In the genomic region with DNA sequence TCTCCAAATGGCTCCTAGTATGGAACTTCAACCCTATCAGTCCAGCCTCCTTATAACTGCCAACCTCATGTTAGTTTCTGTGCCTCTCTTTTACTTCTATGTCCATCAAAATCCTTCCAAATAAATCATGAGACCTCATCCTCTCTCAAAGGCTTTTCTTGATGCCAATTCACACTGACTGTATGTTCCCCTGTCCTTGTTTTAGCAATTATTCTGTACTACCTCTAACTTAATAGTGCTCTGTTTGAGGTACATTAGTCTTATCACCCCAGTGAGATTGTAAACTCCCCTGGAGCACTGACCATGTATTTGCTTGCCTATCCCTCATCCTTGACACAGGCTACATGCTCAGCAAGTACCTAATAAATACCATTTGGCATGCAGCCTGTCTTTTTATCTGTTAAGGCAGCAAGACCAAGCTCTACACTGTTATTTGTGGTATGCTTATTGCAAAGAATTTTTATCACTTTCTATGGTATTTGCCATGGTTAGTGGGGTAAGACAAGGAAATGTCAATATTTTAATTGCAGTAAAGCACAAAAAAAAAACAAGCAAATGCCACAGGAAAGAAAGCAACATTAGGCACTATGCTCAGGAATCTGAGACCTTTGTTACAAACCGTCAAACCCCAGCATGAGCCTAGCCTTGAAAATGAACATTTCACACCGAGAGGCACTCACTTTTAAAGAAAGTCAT, we compare ENCODE assay signal across 26 cellular contexts.
"Had no signal": no experiment of that assay in that cellular context is flagged by ENCODE, and none has a peak within 500 bp of the region (broad histone marks: within the 10 kb centered on the region; RNA-seq: fewer than 3 reads in every experiment).

No MANE protein-coding gene starts in this region.

- H3K4me3 ChIP-seq: left lung, right lobe of liver, stomach, suprapubic skin, tibial nerve had no signal

- H3K9me3 Mint-ChIP-seq: activated B cell treated with CpG ODN at 0.5 μM for 24 hours; activated naive CD4-positive, alpha-beta T cell treated with anti-CD3 and anti-CD28 coated beads for 36 hours; activated naive CD8-positive, alpha-beta T cell treated with anti-CD3 and anti-CD28 coated beads, Interleukin-2, amount 10 ng/mL, durations not matched to agents 7 days and 5 days had no signal

- H3K27me3 Mint-ChIP-seq: activated B cell treated with CpG ODN at 0.5 μM for 24 hours; activated CD4-positive, alpha-beta T cell treated with anti-CD3 and anti-CD28 coated beads for 36 hours; activated naive CD8-positive, alpha-beta T cell treated with anti-CD3 and anti-CD28 coated beads, Interleukin-2, amount 10 ng/mL, durations not matched to agents 7 days and 5 days; brain had no signal

- H3K4me1 ChIP-seq: left lung, parathyroid adenoma, right lobe of liver, stomach, suprapubic skin, tibial nerve had no signal

- H3K9me3 ChIP-seq: left lung, right lobe of liver, suprapubic skin, tibial nerve had no signal

- H3K36me3 Mint-ChIP-seq: activated naive CD8-positive, alpha-beta T cell treated with anti-CD3 and anti-CD28 coated beads, Interleukin-2, amount 10 ng/mL, durations not matched to agents 7 days and 5 days; brain; immature natural killer cell; stimulated activated effector memory CD8-positive, alpha-beta T cell treated with anti-CD3 and anti-CD28 coated beads, Interleukin-12 subunit alpha, Interleukin-12 subunit beta, amount 100 ng/mL, for 72 hours had no signal

- H3K79me2 ChIP-seq: parathyroid adenoma had no signal

- ATAC-seq: activated CD4-positive, alpha-beta T cell treated with anti-CD3 and anti-CD28 coated beads for 36 hours; left lung; right lobe of liver; stimulated activated effector memory CD8-positive, alpha-beta T cell treated with anti-CD3 and anti-CD28 coated beads, Interleukin-12 subunit alpha, Interleukin-12 subunit beta, amount 100 ng/mL, for 72 hours had no signal

- H3K4me3 Mint-ChIP-seq: activated B cell treated with CpG ODN at 0.5 μM for 24 hours; activated CD4-positive, alpha-beta T cell treated with anti-CD3 and anti-CD28 coated beads for 36 hours; activated naive CD4-positive, alpha-beta T cell treated with anti-CD3 and anti-CD28 coated beads for 36 hours; activated naive CD8-positive, alpha-beta T cell treated with anti-CD3 and anti-CD28 coated beads, Interleukin-2, amount 10 ng/mL, durations not matched to agents 7 days and 5 days; brain; immature natural killer cell; nephron; stimulated activated effector memory CD8-positive, alpha-beta T cell treated with anti-CD3 and anti-CD28 coated beads, Interleukin-12 subunit alpha, Interleukin-12 subunit beta, amount 100 ng/mL, for 72 hours had no signal

- H3K36me3 ChIP-seq: left lung, right lobe of liver, stomach, suprapubic skin, tibial nerve had no signal

- DNase-seq: activated B cell treated with CpG ODN at 0.5 μM for 24 hours; activated CD4-positive, alpha-beta T cell treated with anti-CD3 and anti-CD28 coated beads for 36 hours; activated CD4-positive, alpha-beta T cell treated with anti-CD3 and anti-CD28 coated beads, Interleukin-2, amount 50 U/mL, for 4 hours; activated CD8-positive, alpha-beta memory T cell treated with anti-CD3 and anti-CD28 coated beads, Interleukin-2, amount 50 U/mL, for 48 hours; activated effector memory CD4-positive, alpha-beta T cell treated with Interleukin-2 at 50 U/mL for 16 hours; activated naive CD4-positive, alpha-beta T cell treated with anti-CD3 and anti-CD28 coated beads for 36 hours; activated naive CD8-positive, alpha-beta T cell treated with anti-CD3 and anti-CD28 coated beads, Interleukin-2, amount 10 ng/mL, durations not matched to agents 7 days and 5 days; activated T-cell treated with anti-CD3 and anti-CD28 coated beads, Interleukin-2, amount 50 U/mL, for 48 hours; amygdala; dermis blood vessel endothelial cell; effector CD8-positive, alpha-beta T cell; foreskin melanocyte; immature natural killer cell; left lung; nucleus accumbens; right lobe of liver; small intestine; stimulated activated CD4-positive, alpha-beta T cell treated with anti-CD3 and anti-CD28 coated beads, Interleukin-2, amount 100 ng/mL, for 24 hours; stomach; T-helper 1 cell had no signal

- H3K9ac ChIP-seq: parathyroid adenoma had no signal

- H2AFZ ChIP-seq: parathyroid adenoma had no signal

- H3K27me3 ChIP-seq: left lung, right lobe of liver, stomach, suprapubic skin, tibial nerve had no signal

- H3K4me1 Mint-ChIP-seq: activated B cell treated with CpG ODN at 0.5 μM for 24 hours; activated CD4-positive, alpha-beta T cell treated with anti-CD3 and anti-CD28 coated beads for 36 hours; activated naive CD8-positive, alpha-beta T cell treated with anti-CD3 and anti-CD28 coated beads, Interleukin-2, amount 10 ng/mL, durations not matched to agents 7 days and 5 days; brain; immature natural killer cell; nephron; stimulated activated effector memory CD8-positive, alpha-beta T cell treated with anti-CD3 and anti-CD28 coated beads, Interleukin-12 subunit alpha, Interleukin-12 subunit beta, amount 100 ng/mL, for 72 hours had no signal

- H3K27ac ChIP-seq: left lung, parathyroid adenoma, right lobe of liver, stomach, suprapubic skin, tibial nerve had no signal

- H3K27ac Mint-ChIP-seq: activated B cell treated with CpG ODN at 0.5 μM for 24 hours; activated CD4-positive, alpha-beta T cell treated with anti-CD3 and anti-CD28 coated beads for 36 hours; activated naive CD4-positive, alpha-beta T cell treated with anti-CD3 and anti-CD28 coated beads for 36 hours; activated naive CD8-positive, alpha-beta T cell treated with anti-CD3 and anti-CD28 coated beads, Interleukin-2, amount 10 ng/mL, durations not matched to agents 7 days and 5 days; brain; immature natural killer cell; nephron; stimulated activated effector memory CD8-positive, alpha-beta T cell treated with anti-CD3 and anti-CD28 coated beads, Interleukin-12 subunit alpha, Interleukin-12 subunit beta, amount 100 ng/mL, for 72 hours had no signal
